13 cellular contexts compared by ENCODE assay signal in the genomic region with DNA sequence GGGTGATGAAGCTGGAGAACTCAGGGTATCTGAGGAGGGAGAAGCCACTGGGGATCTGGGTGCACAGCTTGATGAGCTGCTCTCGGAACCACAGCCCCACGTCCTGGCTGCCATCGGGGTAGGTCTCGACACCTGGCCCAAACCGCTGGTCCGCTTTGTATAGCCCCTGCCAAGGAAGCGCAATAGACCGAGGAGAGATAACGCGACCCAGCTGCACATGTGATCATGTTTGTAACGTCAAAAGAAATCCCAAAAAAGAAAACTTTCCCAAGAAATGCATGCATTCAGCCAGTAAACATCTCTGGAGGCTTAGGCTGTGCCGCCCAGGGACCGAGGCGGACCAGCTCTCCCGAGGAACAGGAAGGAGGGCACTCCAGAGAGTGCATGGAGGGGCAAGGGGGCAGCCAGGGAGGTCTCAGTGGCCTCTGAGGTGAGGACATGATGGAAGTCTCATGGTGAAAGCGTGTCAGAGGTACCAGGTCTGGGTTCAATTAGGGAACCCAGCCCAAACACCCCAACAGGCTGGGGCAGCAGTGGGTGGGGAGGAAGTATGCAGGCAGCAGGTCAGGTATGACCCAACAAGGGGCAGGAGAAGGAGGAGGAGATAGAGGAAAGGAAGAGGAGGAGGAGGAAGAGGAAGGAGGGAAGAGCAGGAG.
"Had no signal": no experiment of that assay in that cellular context is flagged by ENCODE, and none has a peak within 500 bp of the region (broad histone marks: within the 10 kb centered on the region; RNA-seq: fewer than 3 reads in every experiment).

No MANE protein-coding gene starts in this region.

- H3K4me1 Mint-ChIP-seq: activated naive CD4-positive, alpha-beta T cell treated with anti-CD3 and anti-CD28 coated beads, Interleukin-2, amount 10 ng/mL, durations not matched to agents 7 days and 5 days; brain; nephron progenitor cell had no signal

- H3K27me3 ChIP-seq: gastroesophageal sphincter had no signal

- H3K27me3 Mint-ChIP-seq: activated naive CD4-positive, alpha-beta T cell treated with anti-CD3 and anti-CD28 coated beads, Interleukin-2, amount 10 ng/mL, durations not matched to agents 7 days and 5 days; brain had no signal

- H3K27ac Mint-ChIP-seq: activated naive CD4-positive, alpha-beta T cell treated with anti-CD3 and anti-CD28 coated beads, Interleukin-2, amount 10 ng/mL, durations not matched to agents 7 days and 5 days; brain; nephron progenitor cell had no signal

- ATAC-seq: gastroesophageal sphincter, left cardiac atrium, mucosa of descending colon had no signal

- H3K4me3 Mint-ChIP-seq: activated naive CD4-positive, alpha-beta T cell treated with anti-CD3 and anti-CD28 coated beads, Interleukin-2, amount 10 ng/mL, durations not matched to agents 7 days and 5 days; brain; nephron progenitor cell had no signal

- H3K27ac ChIP-seq: epithelial cell of prostate, gastroesophageal sphincter, thoracic aorta had no signal

- H3K4me3 ChIP-seq: gastroesophageal sphincter, mucosa of descending colon, thoracic aorta had no signal

- H3K4me1 ChIP-seq: gastroesophageal sphincter had no signal

- DNase-seq: activated naive CD4-positive, alpha-beta T cell treated with anti-CD3 and anti-CD28 coated beads, Interleukin-2, amount 10 ng/mL, durations not matched to agents 7 days and 5 days; hypothalamus; left cardiac atrium; mesenchymal stem cell; mucosa of descending colon; nephron progenitor cell; stimulated activated CD4-positive, alpha-beta T cell treated with anti-CD3 and anti-CD28 coated beads, Interleukin-4, amount 100 ng/mL, for 1 hour; stimulated activated naive CD4-positive, alpha-beta T cell treated with Interleukin-2 at 50 U/mL for 16 hours; T-helper 9 cell had no signal
